In the genomic region with DNA sequence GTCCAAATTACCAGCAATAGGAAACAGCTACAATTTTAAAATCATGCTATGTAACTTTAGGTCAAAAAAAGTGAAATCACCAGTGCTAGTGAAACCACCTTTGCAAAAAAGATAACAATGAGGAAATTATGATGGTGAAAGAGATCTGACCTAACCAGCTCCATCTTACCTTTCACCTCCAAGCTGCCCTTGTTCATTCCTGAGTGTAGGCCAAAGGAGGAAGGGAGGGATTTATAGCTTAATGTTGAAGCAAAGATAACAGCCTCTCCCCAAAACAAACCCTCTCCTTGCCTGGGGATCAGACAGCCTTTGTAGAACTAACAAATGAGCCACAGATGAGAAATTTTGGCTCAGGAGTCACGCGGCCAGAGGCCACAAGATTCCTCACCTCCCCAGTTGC, we compare ENCODE assay signal across 1 cellular context.
TF ChIP-seq lines count a peak whose summit lies in the region.

No MANE protein-coding gene starts in this region.

TF ChIP-seq in K562, 482 proteins besides CTCF, POLR2A, EP300 and RAD21 (continued from another document):
- TF ChIP-seq, protein P1, sequence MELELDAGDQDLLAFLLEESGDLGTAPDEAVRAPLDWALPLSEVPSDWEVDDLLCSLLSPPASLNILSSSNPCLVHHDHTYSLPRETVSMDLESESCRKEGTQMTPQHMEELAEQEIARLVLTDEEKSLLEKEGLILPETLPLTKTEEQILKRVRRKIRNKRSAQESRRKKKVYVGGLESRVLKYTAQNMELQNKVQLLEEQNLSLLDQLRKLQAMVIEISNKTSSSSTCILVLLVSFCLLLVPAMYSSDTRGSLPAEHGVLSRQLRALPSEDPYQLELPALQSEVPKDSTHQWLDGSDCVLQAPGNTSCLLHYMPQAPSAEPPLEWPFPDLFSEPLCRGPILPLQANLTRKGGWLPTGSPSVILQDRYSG (tag; conservative IDR thresholded peaks at IDR 0.05; ENCODE audit: low read depth) = peak; percentile 43; the same call in 1 of the 2 replicates
- TF ChIP-seq ESRRA (IDR thresholded peaks at IDR 0.05; ENCODE audit: borderline replicate concordance, low read depth) (0 out of 2 replicates have a peak, but pooled peaks have one; percentile 49), TCF3 (CRISPR knock-in tag; IDR thresholded peaks at IDR 0.05) (peak; percentile 44; the same call in 1 of the 2 replicates), ETV5 (CRISPR knock-in tag; IDR thresholded peaks at IDR 0.05; ENCODE audit: low read depth) (no peak), YBX1 (IDR thresholded peaks at IDR 0.05) (no peak), U2AF1 (optimal IDR thresholded peaks at IDR 0.05; ENCODE audit: low read depth, low read length) (no peak), ZNF174 (CRISPR knock-in tag; IDR thresholded peaks at IDR 0.05) (no peak), MCM2 (IDR thresholded peaks at IDR 0.05; ENCODE audit: low read depth) (no peak), ZBED1 (IDR thresholded peaks at IDR 0.05) (no peak), OTX1 (CRISPR knock-in tag; IDR thresholded peaks at IDR 0.05) (no peak), SMARCB1 (IDR thresholded peaks at IDR 0.05; ENCODE audit: insufficient read length, low read depth) (no peak), CBX8 (IDR thresholded peaks at IDR 0.05; ENCODE audit: borderline replicate concordance, extremely low read depth, low read depth, low read length, poor library complexity, severe bottlenecking) (no peak), PCBP2 (IDR thresholded peaks at IDR 0.05; ENCODE audit: low read depth, low read length, poor library complexity, severe bottlenecking) (no peak), ZNF212 (CRISPR knock-in tag; IDR thresholded peaks at IDR 0.05) (no peak), SAFB2 (IDR thresholded peaks at IDR 0.05; ENCODE audit: borderline replicate concordance, low read depth, low read length, severe bottlenecking) (no peak), ZNF584 (CRISPR knock-in tag; IDR thresholded peaks at IDR 0.05; ENCODE audit: low read depth) (no peak), CEBPB (tag; IDR thresholded peaks at IDR 0.05) (0 out of 2 replicates have a peak, but pooled peaks have one; percentile 9), ZNF239 (CRISPR knock-in tag; IDR thresholded peaks at IDR 0.05) (no peak), NCOA6 (IDR thresholded peaks at IDR 0.05) (no peak), DPF2 (IDR thresholded peaks at IDR 0.05) (peak; percentile 48; the same call in 1 of the 2 replicates), FOXJ3 (CRISPR knock-in tag; IDR thresholded peaks at IDR 0.05) (no peak), RHOXF2B (CRISPR knock-in tag; conservative IDR thresholded peaks at IDR 0.05) (no peak), CBFA2T3 (IDR thresholded peaks at IDR 0.05) (peak; percentile 65), CBFA2T2 (conservative IDR thresholded peaks at IDR 0.05) (0 out of 2 replicates have a peak, but pooled peaks have one; percentile 35)
- TF ChIP-seq, protein P2, sequence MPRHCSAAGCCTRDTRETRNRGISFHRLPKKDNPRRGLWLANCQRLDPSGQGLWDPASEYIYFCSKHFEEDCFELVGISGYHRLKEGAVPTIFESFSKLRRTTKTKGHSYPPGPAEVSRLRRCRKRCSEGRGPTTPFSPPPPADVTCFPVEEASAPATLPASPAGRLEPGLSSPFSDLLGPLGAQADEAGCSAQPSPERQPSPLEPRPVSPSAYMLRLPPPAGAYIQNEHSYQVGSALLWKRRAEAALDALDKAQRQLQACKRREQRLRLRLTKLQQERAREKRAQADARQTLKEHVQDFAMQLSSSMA (CRISPR knock-in tag; IDR thresholded peaks at IDR 0.05) = no peak
- TF ChIP-seq, protein P3, sequence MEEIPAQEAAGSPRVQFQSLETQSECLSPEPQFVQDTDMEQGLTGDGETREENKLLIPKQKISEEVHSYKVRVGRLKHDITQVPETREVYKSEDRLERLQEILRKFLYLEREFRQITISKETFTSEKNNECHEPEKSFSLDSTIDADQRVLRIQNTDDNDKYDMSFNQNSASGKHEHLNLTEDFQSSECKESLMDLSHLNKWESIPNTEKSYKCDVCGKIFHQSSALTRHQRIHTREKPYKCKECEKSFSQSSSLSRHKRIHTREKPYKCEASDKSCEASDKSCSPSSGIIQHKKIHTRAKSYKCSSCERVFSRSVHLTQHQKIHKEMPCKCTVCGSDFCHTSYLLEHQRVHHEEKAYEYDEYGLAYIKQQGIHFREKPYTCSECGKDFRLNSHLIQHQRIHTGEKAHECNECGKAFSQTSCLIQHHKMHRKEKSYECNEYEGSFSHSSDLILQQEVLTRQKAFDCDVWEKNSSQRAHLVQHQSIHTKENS (CRISPR knock-in tag; IDR thresholded peaks at IDR 0.05) = no peak
- TF ChIP-seq, protein P4, sequence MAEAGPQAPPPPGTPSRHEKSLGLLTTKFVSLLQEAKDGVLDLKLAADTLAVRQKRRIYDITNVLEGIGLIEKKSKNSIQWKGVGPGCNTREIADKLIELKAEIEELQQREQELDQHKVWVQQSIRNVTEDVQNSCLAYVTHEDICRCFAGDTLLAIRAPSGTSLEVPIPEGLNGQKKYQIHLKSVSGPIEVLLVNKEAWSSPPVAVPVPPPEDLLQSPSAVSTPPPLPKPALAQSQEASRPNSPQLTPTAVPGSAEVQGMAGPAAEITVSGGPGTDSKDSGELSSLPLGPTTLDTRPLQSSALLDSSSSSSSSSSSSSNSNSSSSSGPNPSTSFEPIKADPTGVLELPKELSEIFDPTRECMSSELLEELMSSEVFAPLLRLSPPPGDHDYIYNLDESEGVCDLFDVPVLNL (CRISPR knock-in tag; IDR thresholded peaks at IDR 0.05; ENCODE audit: low read depth) = no peak
- TF ChIP-seq, protein P5, sequence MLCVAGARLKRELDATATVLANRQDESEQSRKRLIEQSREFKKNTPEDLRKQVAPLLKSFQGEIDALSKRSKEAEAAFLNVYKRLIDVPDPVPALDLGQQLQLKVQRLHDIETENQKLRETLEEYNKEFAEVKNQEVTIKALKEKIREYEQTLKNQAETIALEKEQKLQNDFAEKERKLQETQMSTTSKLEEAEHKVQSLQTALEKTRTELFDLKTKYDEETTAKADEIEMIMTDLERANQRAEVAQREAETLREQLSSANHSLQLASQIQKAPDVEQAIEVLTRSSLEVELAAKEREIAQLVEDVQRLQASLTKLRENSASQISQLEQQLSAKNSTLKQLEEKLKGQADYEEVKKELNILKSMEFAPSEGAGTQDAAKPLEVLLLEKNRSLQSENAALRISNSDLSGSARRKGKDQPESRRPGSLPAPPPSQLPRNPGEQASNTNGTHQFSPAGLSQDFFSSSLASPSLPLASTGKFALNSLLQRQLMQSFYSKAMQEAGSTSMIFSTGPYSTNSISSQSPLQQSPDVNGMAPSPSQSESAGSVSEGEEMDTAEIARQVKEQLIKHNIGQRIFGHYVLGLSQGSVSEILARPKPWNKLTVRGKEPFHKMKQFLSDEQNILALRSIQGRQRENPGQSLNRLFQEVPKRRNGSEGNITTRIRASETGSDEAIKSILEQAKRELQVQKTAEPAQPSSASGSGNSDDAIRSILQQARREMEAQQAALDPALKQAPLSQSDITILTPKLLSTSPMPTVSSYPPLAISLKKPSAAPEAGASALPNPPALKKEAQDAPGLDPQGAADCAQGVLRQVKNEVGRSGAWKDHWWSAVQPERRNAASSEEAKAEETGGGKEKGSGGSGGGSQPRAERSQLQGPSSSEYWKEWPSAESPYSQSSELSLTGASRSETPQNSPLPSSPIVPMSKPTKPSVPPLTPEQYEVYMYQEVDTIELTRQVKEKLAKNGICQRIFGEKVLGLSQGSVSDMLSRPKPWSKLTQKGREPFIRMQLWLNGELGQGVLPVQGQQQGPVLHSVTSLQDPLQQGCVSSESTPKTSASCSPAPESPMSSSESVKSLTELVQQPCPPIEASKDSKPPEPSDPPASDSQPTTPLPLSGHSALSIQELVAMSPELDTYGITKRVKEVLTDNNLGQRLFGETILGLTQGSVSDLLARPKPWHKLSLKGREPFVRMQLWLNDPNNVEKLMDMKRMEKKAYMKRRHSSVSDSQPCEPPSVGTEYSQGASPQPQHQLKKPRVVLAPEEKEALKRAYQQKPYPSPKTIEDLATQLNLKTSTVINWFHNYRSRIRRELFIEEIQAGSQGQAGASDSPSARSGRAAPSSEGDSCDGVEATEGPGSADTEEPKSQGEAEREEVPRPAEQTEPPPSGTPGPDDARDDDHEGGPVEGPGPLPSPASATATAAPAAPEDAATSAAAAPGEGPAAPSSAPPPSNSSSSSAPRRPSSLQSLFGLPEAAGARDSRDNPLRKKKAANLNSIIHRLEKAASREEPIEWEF (CRISPR knock-in tag; IDR thresholded peaks at IDR 0.05) = no peak
- TF ChIP-seq, protein P6, sequence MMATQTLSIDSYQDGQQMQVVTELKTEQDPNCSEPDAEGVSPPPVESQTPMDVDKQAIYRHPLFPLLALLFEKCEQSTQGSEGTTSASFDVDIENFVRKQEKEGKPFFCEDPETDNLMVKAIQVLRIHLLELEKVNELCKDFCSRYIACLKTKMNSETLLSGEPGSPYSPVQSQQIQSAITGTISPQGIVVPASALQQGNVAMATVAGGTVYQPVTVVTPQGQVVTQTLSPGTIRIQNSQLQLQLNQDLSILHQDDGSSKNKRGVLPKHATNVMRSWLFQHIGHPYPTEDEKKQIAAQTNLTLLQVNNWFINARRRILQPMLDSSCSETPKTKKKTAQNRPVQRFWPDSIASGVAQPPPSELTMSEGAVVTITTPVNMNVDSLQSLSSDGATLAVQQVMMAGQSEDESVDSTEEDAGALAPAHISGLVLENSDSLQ (IDR thresholded peaks at IDR 0.05) = no peak
- TF ChIP-seq, protein P7, sequence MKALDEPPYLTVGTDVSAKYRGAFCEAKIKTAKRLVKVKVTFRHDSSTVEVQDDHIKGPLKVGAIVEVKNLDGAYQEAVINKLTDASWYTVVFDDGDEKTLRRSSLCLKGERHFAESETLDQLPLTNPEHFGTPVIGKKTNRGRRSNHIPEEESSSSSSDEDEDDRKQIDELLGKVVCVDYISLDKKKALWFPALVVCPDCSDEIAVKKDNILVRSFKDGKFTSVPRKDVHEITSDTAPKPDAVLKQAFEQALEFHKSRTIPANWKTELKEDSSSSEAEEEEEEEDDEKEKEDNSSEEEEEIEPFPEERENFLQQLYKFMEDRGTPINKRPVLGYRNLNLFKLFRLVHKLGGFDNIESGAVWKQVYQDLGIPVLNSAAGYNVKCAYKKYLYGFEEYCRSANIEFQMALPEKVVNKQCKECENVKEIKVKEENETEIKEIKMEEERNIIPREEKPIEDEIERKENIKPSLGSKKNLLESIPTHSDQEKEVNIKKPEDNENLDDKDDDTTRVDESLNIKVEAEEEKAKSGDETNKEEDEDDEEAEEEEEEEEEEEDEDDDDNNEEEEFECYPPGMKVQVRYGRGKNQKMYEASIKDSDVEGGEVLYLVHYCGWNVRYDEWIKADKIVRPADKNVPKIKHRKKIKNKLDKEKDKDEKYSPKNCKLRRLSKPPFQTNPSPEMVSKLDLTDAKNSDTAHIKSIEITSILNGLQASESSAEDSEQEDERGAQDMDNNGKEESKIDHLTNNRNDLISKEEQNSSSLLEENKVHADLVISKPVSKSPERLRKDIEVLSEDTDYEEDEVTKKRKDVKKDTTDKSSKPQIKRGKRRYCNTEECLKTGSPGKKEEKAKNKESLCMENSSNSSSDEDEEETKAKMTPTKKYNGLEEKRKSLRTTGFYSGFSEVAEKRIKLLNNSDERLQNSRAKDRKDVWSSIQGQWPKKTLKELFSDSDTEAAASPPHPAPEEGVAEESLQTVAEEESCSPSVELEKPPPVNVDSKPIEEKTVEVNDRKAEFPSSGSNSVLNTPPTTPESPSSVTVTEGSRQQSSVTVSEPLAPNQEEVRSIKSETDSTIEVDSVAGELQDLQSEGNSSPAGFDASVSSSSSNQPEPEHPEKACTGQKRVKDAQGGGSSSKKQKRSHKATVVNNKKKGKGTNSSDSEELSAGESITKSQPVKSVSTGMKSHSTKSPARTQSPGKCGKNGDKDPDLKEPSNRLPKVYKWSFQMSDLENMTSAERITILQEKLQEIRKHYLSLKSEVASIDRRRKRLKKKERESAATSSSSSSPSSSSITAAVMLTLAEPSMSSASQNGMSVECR (CRISPR knock-in tag; IDR thresholded peaks at IDR 0.05) = no peak
